ENCODE assay signal across 1 cellular context in genomic region chr22:26632422-26633155, GRCh38.
TF ChIP-seq lines count a peak whose summit lies in the region.

No MANE protein-coding gene starts in this region.

TF ChIP-seq in K562, 482 proteins besides CTCF, POLR2A, EP300 and RAD21 (continued from another document and continues in another):
- TF ChIP-seq PRDM10 (IDR thresholded peaks at IDR 0.05; ENCODE audit: partially characterized antibody): peak; percentile 71
- TF ChIP-seq SPI1 (IDR thresholded peaks at IDR 0.05; ENCODE audit: borderline replicate concordance, low read depth, low read length): peak; percentile 42; the same call in 1 of the 2 replicates
- TF ChIP-seq MCM3 (IDR thresholded peaks at IDR 0.05): no peak
- no peak for TF ChIP-seq FOXP1 (CRISPR knock-in tag; IDR thresholded peaks at IDR 0.05)
- peak; percentile 72 for TF ChIP-seq HDAC3 (IDR thresholded peaks at IDR 0.05; ENCODE audit: borderline replicate concordance, partially characterized antibody)
- no peak for TF ChIP-seq ZNF57 (CRISPR knock-in tag; IDR thresholded peaks at IDR 0.05)
- no peak for TF ChIP-seq ZNF830 (CRISPR knock-in tag; IDR thresholded peaks at IDR 0.05)
- peak; percentile 50 for TF ChIP-seq SUPT5H (IDR thresholded peaks at IDR 0.05)
- TF ChIP-seq ZNF253 (CRISPR knock-in tag; conservative IDR thresholded peaks at IDR 0.05): no peak
- no peak for TF ChIP-seq CSDE1 (IDR thresholded peaks at IDR 0.05)
- TF ChIP-seq NUFIP1 (IDR thresholded peaks at IDR 0.05; ENCODE audit: partially characterized antibody): no peak
- peak; percentile 87 for TF ChIP-seq SMARCC2 (IDR thresholded peaks at IDR 0.05; ENCODE audit: low read depth)
- no peak for TF ChIP-seq RBM15 (IDR thresholded peaks at IDR 0.05; ENCODE audit: insufficient read depth, low read length)
- TF ChIP-seq, protein P1, sequence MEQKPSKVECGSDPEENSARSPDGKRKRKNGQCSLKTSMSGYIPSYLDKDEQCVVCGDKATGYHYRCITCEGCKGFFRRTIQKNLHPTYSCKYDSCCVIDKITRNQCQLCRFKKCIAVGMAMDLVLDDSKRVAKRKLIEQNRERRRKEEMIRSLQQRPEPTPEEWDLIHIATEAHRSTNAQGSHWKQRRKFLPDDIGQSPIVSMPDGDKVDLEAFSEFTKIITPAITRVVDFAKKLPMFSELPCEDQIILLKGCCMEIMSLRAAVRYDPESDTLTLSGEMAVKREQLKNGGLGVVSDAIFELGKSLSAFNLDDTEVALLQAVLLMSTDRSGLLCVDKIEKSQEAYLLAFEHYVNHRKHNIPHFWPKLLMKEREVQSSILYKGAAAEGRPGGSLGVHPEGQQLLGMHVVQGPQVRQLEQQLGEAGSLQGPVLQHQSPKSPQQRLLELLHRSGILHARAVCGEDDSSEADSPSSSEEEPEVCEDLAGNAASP (IDR thresholded peaks at IDR 0.05): no peak
- TF ChIP-seq PKNOX1 (IDR thresholded peaks at IDR 0.05): no peak
- no peak for TF ChIP-seq ZNF140 (CRISPR knock-in tag; IDR thresholded peaks at IDR 0.05)
- no peak for TF ChIP-seq ZNF408 (CRISPR knock-in tag; IDR thresholded peaks at IDR 0.05; ENCODE audit: low read depth)
- no peak for TF ChIP-seq MEF2A (IDR thresholded peaks at IDR 0.05; ENCODE audit: control insufficient read depth, low read depth, low read length)
- TF ChIP-seq ZBTB11 (CRISPR knock-in tag; IDR thresholded peaks at IDR 0.05): peak in 1 of 3 experiments; percentile 60; a peak in 1 of 6 replicates
- TF ChIP-seq FOXA1 (IDR thresholded peaks at IDR 0.05; ENCODE audit: borderline replicate concordance): no peak
- TF ChIP-seq DIDO1 (tag; IDR thresholded peaks at IDR 0.05; ENCODE audit: low read depth): no peak
- no peak for TF ChIP-seq ZFX (CRISPR knock-in tag; IDR thresholded peaks at IDR 0.05)
- TF ChIP-seq TAF9B (IDR thresholded peaks at IDR 0.05; ENCODE audit: partially characterized antibody): peak; percentile 65
- peak; percentile 69; the same call in 1 of the 2 replicates for TF ChIP-seq MYNN (IDR thresholded peaks at IDR 0.05)
- TF ChIP-seq MYNN (CRISPR knock-in tag; IDR thresholded peaks at IDR 0.05): no peak
- no peak for TF ChIP-seq CBX2 (IDR thresholded peaks at IDR 0.05; ENCODE audit: insufficient read depth, low read length, poor library complexity, severe bottlenecking)
- no peak for TF ChIP-seq NFATC3 (IDR thresholded peaks at IDR 0.05)
- TF ChIP-seq RFX7 (CRISPR knock-in tag; IDR thresholded peaks at IDR 0.05): no peak
- peak; percentile 61 to 86 for TF ChIP-seq AFF1 (IDR thresholded peaks at IDR 0.05; ENCODE audit: low read depth in 1 of 2, partially characterized antibody in 2 of 2)
- TF ChIP-seq ZNF134 (CRISPR knock-in tag; conservative IDR thresholded peaks at IDR 0.05): no peak
- no peak for TF ChIP-seq PRPF4 (IDR thresholded peaks at IDR 0.05; ENCODE audit: insufficient read depth, low read depth, low read length, poor library complexity, severe bottlenecking)
- TF ChIP-seq, protein P2, sequence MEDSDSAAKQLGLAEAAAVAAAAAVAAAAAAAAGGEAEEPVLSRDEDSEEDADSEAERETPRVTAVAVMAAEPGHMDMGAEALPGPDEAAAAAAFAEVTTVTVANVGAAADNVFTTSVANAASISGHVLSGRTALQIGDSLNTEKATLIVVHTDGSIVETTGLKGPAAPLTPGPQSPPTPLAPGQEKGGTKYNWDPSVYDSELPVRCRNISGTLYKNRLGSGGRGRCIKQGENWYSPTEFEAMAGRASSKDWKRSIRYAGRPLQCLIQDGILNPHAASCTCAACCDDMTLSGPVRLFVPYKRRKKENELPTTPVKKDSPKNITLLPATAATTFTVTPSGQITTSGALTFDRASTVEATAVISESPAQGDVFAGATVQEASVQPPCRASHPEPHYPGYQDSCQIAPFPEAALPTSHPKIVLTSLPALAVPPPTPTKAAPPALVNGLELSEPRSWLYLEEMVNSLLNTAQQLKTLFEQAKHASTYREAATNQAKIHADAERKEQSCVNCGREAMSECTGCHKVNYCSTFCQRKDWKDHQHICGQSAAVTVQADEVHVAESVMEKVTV (CRISPR knock-in tag; IDR thresholded peaks at IDR 0.05): no peak
- TF ChIP-seq SAFB (IDR thresholded peaks at IDR 0.05; ENCODE audit: borderline replicate concordance, low read depth, low read length): no peak
- no peak for TF ChIP-seq ZNF445 (CRISPR knock-in tag; IDR thresholded peaks at IDR 0.05; ENCODE audit: low read depth)
- no peak for TF ChIP-seq CEBPG (CRISPR knock-in tag; IDR thresholded peaks at IDR 0.05)
- no peak for TF ChIP-seq CEBPG (tag; conservative IDR thresholded peaks at IDR 0.05 in 1 of 2, IDR thresholded peaks at IDR 0.05 in 1 of 2)
- no peak for TF ChIP-seq RBM14 (IDR thresholded peaks at IDR 0.05; ENCODE audit: borderline replicate concordance, insufficient read depth, low read depth, low read length)
- TF ChIP-seq ESRRA (IDR thresholded peaks at IDR 0.05; ENCODE audit: borderline replicate concordance, low read depth): peak; percentile 67; the same call in 1 of the 2 replicates
- no peak for TF ChIP-seq NRF1 (conservative IDR thresholded peaks at IDR 0.05 in 1 of 2, IDR thresholded peaks at IDR 0.05 in 1 of 2)
- no peak for TF ChIP-seq ZNF586 (CRISPR knock-in tag; conservative IDR thresholded peaks at IDR 0.05)
- no peak; the same call in 1 of the 2 replicates for TF ChIP-seq DMBX1 (CRISPR knock-in tag; IDR thresholded peaks at IDR 0.05; ENCODE audit: borderline replicate concordance)
- TF ChIP-seq ZNF12 (CRISPR knock-in tag; IDR thresholded peaks at IDR 0.05): peak; percentile 58; the same call in 1 of the 2 replicates
- TF ChIP-seq CC2D1A (IDR thresholded peaks at IDR 0.05): peak; percentile 47; the same call in 1 of the 2 replicates
- no peak for TF ChIP-seq THAP7 (CRISPR knock-in tag; IDR thresholded peaks at IDR 0.05)
- TF ChIP-seq BRF1 (IDR thresholded peaks at IDR 0.05; ENCODE audit: borderline replicate concordance, extremely low read depth, insufficient read length): no peak
- TF ChIP-seq ZBED1 (IDR thresholded peaks at IDR 0.05): no peak
- TF ChIP-seq, protein P3, sequence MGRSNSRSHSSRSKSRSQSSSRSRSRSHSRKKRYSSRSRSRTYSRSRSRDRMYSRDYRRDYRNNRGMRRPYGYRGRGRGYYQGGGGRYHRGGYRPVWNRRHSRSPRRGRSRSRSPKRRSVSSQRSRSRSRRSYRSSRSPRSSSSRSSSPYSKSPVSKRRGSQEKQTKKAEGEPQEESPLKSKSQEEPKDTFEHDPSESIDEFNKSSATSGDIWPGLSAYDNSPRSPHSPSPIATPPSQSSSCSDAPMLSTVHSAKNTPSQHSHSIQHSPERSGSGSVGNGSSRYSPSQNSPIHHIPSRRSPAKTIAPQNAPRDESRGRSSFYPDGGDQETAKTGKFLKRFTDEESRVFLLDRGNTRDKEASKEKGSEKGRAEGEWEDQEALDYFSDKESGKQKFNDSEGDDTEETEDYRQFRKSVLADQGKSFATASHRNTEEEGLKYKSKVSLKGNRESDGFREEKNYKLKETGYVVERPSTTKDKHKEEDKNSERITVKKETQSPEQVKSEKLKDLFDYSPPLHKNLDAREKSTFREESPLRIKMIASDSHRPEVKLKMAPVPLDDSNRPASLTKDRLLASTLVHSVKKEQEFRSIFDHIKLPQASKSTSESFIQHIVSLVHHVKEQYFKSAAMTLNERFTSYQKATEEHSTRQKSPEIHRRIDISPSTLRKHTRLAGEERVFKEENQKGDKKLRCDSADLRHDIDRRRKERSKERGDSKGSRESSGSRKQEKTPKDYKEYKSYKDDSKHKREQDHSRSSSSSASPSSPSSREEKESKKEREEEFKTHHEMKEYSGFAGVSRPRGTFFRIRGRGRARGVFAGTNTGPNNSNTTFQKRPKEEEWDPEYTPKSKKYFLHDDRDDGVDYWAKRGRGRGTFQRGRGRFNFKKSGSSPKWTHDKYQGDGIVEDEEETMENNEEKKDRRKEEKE (IDR thresholded peaks at IDR 0.05; ENCODE audit: borderline replicate concordance in 1 of 2, control insufficient read depth in 1 of 2, low read depth in 2 of 2, low read length in 1 of 2): no peak
- TF ChIP-seq EZH2 (IDR thresholded peaks at IDR 0.05; ENCODE audit: borderline replicate concordance, low read depth, low read length): no peak
- TF ChIP-seq HIVEP1 (CRISPR knock-in tag; IDR thresholded peaks at IDR 0.05): no peak
- TF ChIP-seq PHB2 (IDR thresholded peaks at IDR 0.05; ENCODE audit: low read depth): no peak
- TF ChIP-seq KDM5B (IDR thresholded peaks at IDR 0.05; ENCODE audit: insufficient replicate concordance, low read depth, low read length): no peak
